ENCODE assay signal across 8 cellular contexts in genomic region chr3:72738752-72739520, GRCh38.
A peak's percentile ranks its signal among the peaks of the same experiment; 100 is the strongest.
DNase-seq lines count a peak whose midpoint lies in the region; ATAC-seq and TF ChIP-seq lines count a peak whose summit lies in the region.

No MANE protein-coding gene starts in this region.

- H3K27me3 ChIP-seq in Karpas-422 (ENCODE audit: low read length) (0 out of 2 replicates have a peak, but pooled peaks cover 2% of the 10 kb centered on the region), breast epithelium (no peaks in the 10 kb centered on the region)

- TF ChIP-seq CTCF in breast epithelium (IDR thresholded peaks at IDR 0.05), result no peak

- intact Hi-C loops in breast epithelium (cut with DNase I; ENCODE audit: low total_unique reads), result no loop called here

- TF ChIP-seq POLR2A in breast epithelium (IDR thresholded peaks at IDR 0.05), result no peak

- H3K9me2 ChIP-seq in Karpas-422 (replicated peaks; ENCODE audit: insufficient read depth, low read length), result no peaks in the 10 kb centered on the region

- H3K9ac ChIP-seq in Karpas-422 (ENCODE audit: low read length), result no peak overlapping the region

- H3K9me3 ChIP-seq in Karpas-422 (ENCODE audit: low read length) (peaks cover 7% of the 10 kb centered on the region), breast epithelium (peaks cover 4% of the 10 kb centered on the region in 2 donors)

- DNase-seq in Karpas-422 (peak; percentile 50), breast epithelium (ENCODE audit: low spot score in 2 of 2) (peak in 1 of 2 donors; percentile 63), iris pigment epithelial cell (ENCODE audit: low read depth) (peak; percentile 16), NK-92 (lab: John Stamatoyannopoulos, UW; ENCODE audit: unreplicated experiment) (no peak), DMS79 (lab: John Stamatoyannopoulos, UW) (no peak)
- peak; percentile 45 to 69 (median 56) for DNase-seq in activated CD4-positive, CD25-positive, alpha-beta regulatory T cell (lab: John Stamatoyannopoulos, UW)
- peak; percentile 77 for DNase-seq in stimulated activated CD4-positive, alpha-beta T cell treated with anti-CD3 and anti-CD28 coated beads, Interleukin-15, amount 100 ng/mL, for 24 hours

- peak overlapping the region; percentile 45 for H3K4me2 ChIP-seq in Karpas-422 (ENCODE audit: low read depth, low read length, poor library complexity, severe bottlenecking)

- no peak overlapping the region for H3K4me3 ChIP-seq in Karpas-422 (ENCODE audit: low read length)
- H3K4me3 ChIP-seq in breast epithelium, result peak overlapping the region; percentile 33 to 66 (median 49)

- no peaks in the 10 kb centered on the region for H3K79me2 ChIP-seq in Karpas-422 (ENCODE audit: low read length)

- no peak overlapping the region for H2AFZ ChIP-seq in Karpas-422 (ENCODE audit: low read length)

- H4K20me1 ChIP-seq in Karpas-422 (ENCODE audit: insufficient read depth, low read depth, low read length), result no peaks in the 10 kb centered on the region

- H3K36me3 ChIP-seq in Karpas-422 (ENCODE audit: insufficient read depth, low read length), result no peaks in the 10 kb centered on the region
- H3K36me3 ChIP-seq in breast epithelium, result no peaks in the 10 kb centered on the region

- peaks cover 4% of the 10 kb centered on the region; the same call in 1 of the 2 replicates for H3K4me1 ChIP-seq in Karpas-422 (ENCODE audit: low read length)
- no peaks in the 10 kb centered on the region for H3K4me1 ChIP-seq in breast epithelium

- H3K27ac ChIP-seq in Karpas-422 (ENCODE audit: low read length) (no peak overlapping the region), breast epithelium (peak overlapping the region; percentile 5 to 39)

- peak; percentile 58 for ATAC-seq in GM18907 (IDR thresholded peaks at IDR 0.05; ENCODE audit: unreplicated experiment)

Comparison
In these comparisons a context has a peak if more than half of its experiments do, and no peak if none do; other contexts are left out.
1. DNase-seq: peak in Karpas-422 (single experiment), activated CD4-positive, CD25-positive, alpha-beta regulatory T cell (4 of 4), iris pigment epithelial cell (single experiment) and stimulated activated CD4-positive, alpha-beta T cell treated with anti-CD3 and anti-CD28 coated beads, Interleukin-15, amount 100 ng/mL, for 24 hours (single experiment); none in NK-92 (single experiment) and DMS79 (single experiment).